In genomic region chr5:40204157-40204556, GRCh38 we compare ENCODE assay signal across 27 cellular contexts.
DNase-seq lines count a peak whose midpoint lies in the region; ATAC-seq, FAIRE-seq and TF ChIP-seq lines count a peak whose summit lies in the region.
"Had no signal": no experiment of that assay in that cellular context is flagged by ENCODE, and none has a peak within 500 bp of the region (broad histone marks: within the 10 kb centered on the region; RNA-seq: fewer than 3 reads in every experiment).

No MANE protein-coding gene starts in this region.

- no peak overlapping the region for H3K27ac ChIP-seq in stomach
- H3K27ac ChIP-seq: C4-2B, KMS-11, SK-N-MC had no signal

- H3K4me3 ChIP-seq in stomach = no peak overlapping the region
- H3K4me3 ChIP-seq: SK-N-MC had no signal

- H3K36me3 ChIP-seq in stomach = no peaks in the 10 kb centered on the region

- ATAC-seq in left ventricle myocardium superior = peak; percentile 43
- ATAC-seq in Right ventricle myocardium inferior = no peak
- ATAC-seq in HG03342 (IDR thresholded peaks at IDR 0.05; ENCODE audit: unreplicated experiment) = no peak
- ATAC-seq: HCT116, Panc1 had no signal

- no peak for TF ChIP-seq POLR2A in stomach (IDR thresholded peaks at IDR 0.05)

- FAIRE-seq in RCC 7860 (lab: Jason Lieb, UNC) = no peak
- FAIRE-seq: GM19239, H1 had no signal

- TF ChIP-seq EP300 in stomach (IDR thresholded peaks at IDR 0.05) = no peak

- H3K4me1 ChIP-seq in stomach = peaks cover 0 to 6% (median 0%) of the 10 kb centered on the region in 4 donors

- H3K9me3 ChIP-seq in stomach = no peaks in the 10 kb centered on the region

- no peaks in the 10 kb centered on the region for H3K27me3 ChIP-seq in stomach

- DNase-seq in left ventricle myocardium superior (no peak), Right ventricle myocardium inferior (ENCODE audit: missing footprints) (no peak), dermis blood vessel endothelial cell (peak; percentile 81), lung microvascular endothelial cell (ENCODE audit: low read depth in 2 of 2) (peak; percentile 34 to 69), stomach (no peak), RCC 7860 (ENCODE audit: low spot score) (no peak)
- DNase-seq: Calu3; CD8-positive, alpha-beta memory T cell; DND-41; MM.1S; NCI-H1048; NCI-H1417; NCI-H1694; NCI-H2029 treated with DMSO at 0.1 percent for 48 hours; NCI-H446 treated with DMSO at 0.1 percent for 48 hours; NCI-H526; NCI-H82; NK-92 treated with Interleukin-12 subunit alpha and Interleukin-12 subunit beta, amount 100 ng/mL, for 24 hours; SIG-M5 had no signal

- no peak for TF ChIP-seq CTCF in stomach (IDR thresholded peaks at IDR 0.05)

- intact Hi-C loops in left ventricle myocardium superior (cut with micrococcal nuclease) (no loop called here), Right ventricle myocardium inferior (cut with DNase I) (no loop called here), stomach (cut with DNase I; ENCODE audit: low total_unique reads) (no loop called here)

Comparison
In these comparisons a context has a peak if more than half of its experiments do, and no peak if none do; other contexts are left out.
1. DNase-seq: peak in dermis blood vessel endothelial cell (single experiment) and lung microvascular endothelial cell (2 of 2); none in left ventricle myocardium superior (single experiment), Right ventricle myocardium inferior (single experiment), stomach (single experiment) and RCC 7860 (single experiment).